31 cellular contexts compared by ENCODE assay signal in genomic region chr16:48332978-48333377, GRCh38.
"Had no signal": no experiment of that assay in that cellular context is flagged by ENCODE, and none has a peak within 500 bp of the region (broad histone marks: within the 10 kb centered on the region; RNA-seq: fewer than 3 reads in every experiment).

No MANE protein-coding gene starts in this region.

- H3K27me3 ChIP-seq: neural progenitor cell, ovary, right lobe of liver, spleen, stomach, thyroid gland, tibial nerve, upper lobe of left lung, vagina had no signal

- H3K4me3 Mint-ChIP-seq: naive thymus-derived CD4-positive, alpha-beta T cell; natural killer cell; nephron; neural progenitor cell; stimulated activated naive B cell treated with anti-CD40 and anti-IgM and Interleukin-4, amounts not matched to agents 10 μg/mL and 1 μg/mL and 100 μg/mL, for 72 hours; stimulated activated naive CD8-positive, alpha-beta T cell treated with anti-CD3 and anti-CD28 coated beads, Interleukin-15, Interleukin-2, amounts not matched to agents 100 ng/mL and 50 ng/mL, for 24 hours had no signal

- H3K27ac ChIP-seq: neural progenitor cell, ovary, parathyroid adenoma, psoas muscle, right lobe of liver, skin epidermis, spleen, stomach, thoracic aorta, thyroid gland, tibial nerve, upper lobe of left lung, vagina had no signal

- H3K9me3 Mint-ChIP-seq: naive thymus-derived CD4-positive, alpha-beta T cell; natural killer cell; nephron; neural progenitor cell; stimulated activated naive B cell treated with anti-CD40 and anti-IgM and Interleukin-4, amounts not matched to agents 10 μg/mL and 1 μg/mL and 100 μg/mL, for 72 hours; stimulated activated naive CD8-positive, alpha-beta T cell treated with anti-CD3 and anti-CD28 coated beads, Interleukin-15, Interleukin-2, amounts not matched to agents 100 ng/mL and 50 ng/mL, for 24 hours had no signal

- H3K4me1 Mint-ChIP-seq: nephron; stimulated activated naive B cell treated with anti-CD40 and anti-IgM and Interleukin-4, amounts not matched to agents 10 μg/mL and 1 μg/mL and 100 μg/mL, for 72 hours had no signal

- H3K4me1 ChIP-seq: vagina had no signal

- H3K27me3 Mint-ChIP-seq: naive thymus-derived CD4-positive, alpha-beta T cell; progenitor cell of endocrine pancreas; stimulated activated naive B cell treated with anti-CD40 and anti-IgM and Interleukin-4, amounts not matched to agents 10 μg/mL and 1 μg/mL and 100 μg/mL, for 72 hours; stimulated activated naive CD8-positive, alpha-beta T cell treated with anti-CD3 and anti-CD28 coated beads, Interleukin-15, Interleukin-2, amounts not matched to agents 100 ng/mL and 50 ng/mL, for 24 hours had no signal

- H3K4me2 ChIP-seq: neural progenitor cell, smooth muscle cell had no signal

- FAIRE-seq: urothelium cell line had no signal

- H3K9me3 ChIP-seq: ovary, psoas muscle, right lobe of liver, spleen, stomach, thoracic aorta, thyroid gland, tibial nerve, upper lobe of left lung, vagina had no signal

- H3K36me3 ChIP-seq: neural progenitor cell, ovary had no signal

- H2AFZ ChIP-seq: neural progenitor cell, parathyroid adenoma had no signal

- ATAC-seq: naive thymus-derived CD4-positive, alpha-beta T cell; natural killer cell; psoas muscle; right cardiac atrium; stimulated activated naive B cell treated with anti-CD40 and anti-IgM and Interleukin-4, amounts not matched to agents 10 μg/mL and 1 μg/mL and 100 μg/mL, for 72 hours had no signal

- H3K4me3 ChIP-seq: neural progenitor cell, ovary, psoas muscle, right lobe of liver, skin epidermis, smooth muscle cell, spleen, stomach, thoracic aorta, thyroid gland, tibial nerve, upper lobe of left lung, vagina had no signal

- DNase-seq: naive thymus-derived CD4-positive, alpha-beta T cell; natural killer cell; occipital lobe; ovary; posterior cingulate gyrus; psoas muscle; right cardiac atrium; right lobe of liver; spleen; stimulated activated CD4-positive, alpha-beta T cell treated with anti-CD3 and anti-CD28 coated beads, Interleukin-12 subunit alpha, Interleukin-12 subunit beta, amount 100 ng/mL, for 4 hours; stimulated activated CD4-positive, alpha-beta T cell treated with anti-CD3 and anti-CD28 coated beads, Interleukin-1b, Interleukin-23, amount 100 ng/mL, for 48 hours; stimulated activated CD4-positive, alpha-beta T cell treated with anti-CD3 and anti-CD28 coated beads, Interleukin-4, amount 100 ng/mL, for 1 hour; stimulated activated CD4-positive, alpha-beta T cell treated with anti-CD3 and anti-CD28 coated beads, Interleukin-4, amount 100 ng/mL, for 4 hours; stimulated activated CD8-positive, alpha-beta memory T cell treated with anti-CD3 and anti-CD28 coated beads, Interleukin-4, amount 100 ng/mL, for 48 hours; stimulated activated naive B cell treated with anti-CD40 and anti-IgM and Interleukin-4, amounts not matched to agents 10 μg/mL and 1 μg/mL and 100 μg/mL, for 72 hours; stimulated activated naive CD4-positive, alpha-beta T cell treated with Interleukin-2 at 50 U/mL for 16 hours; stomach; thyroid gland; trophoblast cell; upper lobe of left lung had no signal

- H3K9ac ChIP-seq: neural progenitor cell, parathyroid adenoma had no signal

- H3K27ac Mint-ChIP-seq: natural killer cell; nephron; neural progenitor cell; progenitor cell of endocrine pancreas; stimulated activated naive B cell treated with anti-CD40 and anti-IgM and Interleukin-4, amounts not matched to agents 10 μg/mL and 1 μg/mL and 100 μg/mL, for 72 hours had no signal
